8 cellular contexts compared by ENCODE assay signal in genomic region chr17:45461524-45462327, GRCh38. TPM values are rescaled to one million over a fixed set of nuclear protein-coding genes. Genes with fewer than 3 reads are reported as not detected.
DNase-seq lines count a peak whose midpoint lies in the region; ATAC-seq, FAIRE-seq and TF ChIP-seq lines count a peak whose summit lies in the region.
"Not testable (repeated sequence)": the region's sequence is repeated elsewhere in the genome, so short reads cannot be mapped to it uniquely, and the experiment has no call there.

No MANE protein-coding gene starts in this region.

- H2AFZ ChIP-seq in OCI-LY3 (ENCODE audit: low read depth, low read length): not testable (repeated sequence)

- H3K9ac ChIP-seq in OCI-LY3 (ENCODE audit: low read length): not testable (repeated sequence)

- peak; percentile 58 for ATAC-seq in GM18858 (IDR thresholded peaks at IDR 0.05; ENCODE audit: unreplicated experiment)
- ATAC-seq in HG02623 (IDR thresholded peaks at IDR 0.05; ENCODE audit: unreplicated experiment): peak; percentile 76
- peak; percentile 31 for ATAC-seq in foreskin keratinocyte
- peak; percentile 47 to 65 (median 56) for ATAC-seq in psoas muscle

- not testable (repeated sequence) for H4K20me1 ChIP-seq in OCI-LY3 (ENCODE audit: insufficient read depth, low read length)

- peak; percentile 48 for FAIRE-seq in HTR-8/SVneo (lab: Jason Lieb, UNC)

- DNase-seq in A673 (ENCODE audit: low spot score): peak; percentile 29
- not testable (repeated sequence) for DNase-seq in HTR-8/SVneo (ENCODE audit: insufficient read length, low spot score); foreskin keratinocyte; psoas muscle
- DNase-seq in activated T-cell treated with anti-CD3 and anti-CD28 coated beads, Interleukin-2, amount 50 U/mL, for 48 hours: peak; percentile 61 to 68

- CTCF ChIA-PET in A673 (lab: Charles Lee): not testable (repeated sequence)

- not testable (repeated sequence) for H3K36me3 ChIP-seq in A673 (ENCODE audit: insufficient read depth, low read length, poor library complexity, severe bottlenecking); OCI-LY3 (replicated peaks; ENCODE audit: low read depth, low read length)
- peaks cover 0 to 22% of the 10 kb centered on the region in 2 donors for H3K36me3 ChIP-seq in psoas muscle (ENCODE audit: insufficient read depth in 1 of 2, low read depth in 1 of 2)

- BruUV-seq in A673 (replicated peaks; lab: Mats Ljungman, UMichigan): not testable (repeated sequence)

- not testable (repeated sequence) for H3K9me3 ChIP-seq in A673 (ENCODE audit: low read depth, low read length, poor library complexity, severe bottlenecking); OCI-LY3 (ENCODE audit: insufficient read depth, low read length); psoas muscle

- H3K27ac ChIP-seq in A673 (ENCODE audit: low read depth, low read length, poor library complexity, severe bottlenecking); foreskin keratinocyte; psoas muscle: not testable (repeated sequence)
- H3K27ac ChIP-seq in OCI-LY3 (ENCODE audit: low read length): peak overlapping the region; percentile 35

- not testable (repeated sequence) for H3K4me3 ChIP-seq in A673 (ENCODE audit: low read depth, low read length, poor library complexity, severe bottlenecking); OCI-LY3 (ENCODE audit: low read length); psoas muscle

- TF ChIP-seq CTCF in A673 (conservative IDR thresholded peaks at IDR 0.05; ENCODE audit: low read depth, low read length); OCI-LY3 (IDR thresholded peaks at IDR 0.05; ENCODE audit: low read depth, low read length); foreskin keratinocyte (conservative IDR thresholded peaks at IDR 0.05); psoas muscle (IDR thresholded peaks at IDR 0.05): not testable (repeated sequence)

- H3K27me3 ChIP-seq in A673 (replicated peaks; ENCODE audit: insufficient read depth, low read depth, low read length, poor library complexity); OCI-LY3 (ENCODE audit: low read depth, low read length); foreskin keratinocyte; psoas muscle (ENCODE audit: insufficient read depth in 3 of 3, low read length in 2 of 3): not testable (repeated sequence)

- POLR2A ChIA-PET in A673 (lab: Charles Lee; ENCODE audit: low non-redundant PET): not testable (repeated sequence)

- not testable (repeated sequence) for H3K79me2 ChIP-seq in OCI-LY3 (ENCODE audit: low read length)

- intact Hi-C loops in A673 (cut with micrococcal nuclease; ENCODE audit: unreplicated experiment); psoas muscle (cut with DNase I): not testable (repeated sequence)

- not testable (repeated sequence) for H3K4me1 ChIP-seq in A673 (ENCODE audit: insufficient read depth, low read length, poor library complexity, severe bottlenecking); foreskin keratinocyte; psoas muscle
- peaks cover 16% of the 10 kb centered on the region for H3K4me1 ChIP-seq in OCI-LY3 (ENCODE audit: low read length)

- 67 to 71% (median 71%) methylated on average over 5 to 8 of the region's 8 CpGs for WGBS in psoas muscle, 3 donors

- H3K4me2 ChIP-seq in OCI-LY3 (ENCODE audit: low read length): peak overlapping the region; percentile 46

RNA-seq across cellular contexts. Expression of gene PLEKHM1, which starts 28.8 kb away (rescaled TPM):
- total RNA-seq in A673 (2021) (11.9 and 13.0 TPM in 2 replicates), foreskin keratinocyte (24.5 and 25.6 TPM in 2 replicates), psoas muscle (10 to 100 TPM; 21.8 to 47.6 (median 36.0) TPM)
- polyA plus RNA-seq in foreskin keratinocyte (14.5 and 15.8 TPM in 2 replicates), psoas muscle (10 to 100 TPM; 13.0 to 25.5 (median 23.9) TPM)

RNA-seq across cellular contexts. Expression of gene ARHGAP27, which starts 29.1 kb away (rescaled TPM):
- total RNA-seq in A673 (2021) (0.17 TPM in 2 replicates), foreskin keratinocyte (13.3 and 13.5 TPM in 2 replicates), psoas muscle (1 to 10 TPM; 4.8 to 8.1 (median 6.7) TPM)
- polyA plus RNA-seq in foreskin keratinocyte (9.5 and 10.0 TPM in 2 replicates), psoas muscle (1 to 10 TPM; 3.4 to 8.9 (median 3.5) TPM)
